Comparison of ENCODE assay signal across 19 cellular contexts in the genomic region with DNA sequence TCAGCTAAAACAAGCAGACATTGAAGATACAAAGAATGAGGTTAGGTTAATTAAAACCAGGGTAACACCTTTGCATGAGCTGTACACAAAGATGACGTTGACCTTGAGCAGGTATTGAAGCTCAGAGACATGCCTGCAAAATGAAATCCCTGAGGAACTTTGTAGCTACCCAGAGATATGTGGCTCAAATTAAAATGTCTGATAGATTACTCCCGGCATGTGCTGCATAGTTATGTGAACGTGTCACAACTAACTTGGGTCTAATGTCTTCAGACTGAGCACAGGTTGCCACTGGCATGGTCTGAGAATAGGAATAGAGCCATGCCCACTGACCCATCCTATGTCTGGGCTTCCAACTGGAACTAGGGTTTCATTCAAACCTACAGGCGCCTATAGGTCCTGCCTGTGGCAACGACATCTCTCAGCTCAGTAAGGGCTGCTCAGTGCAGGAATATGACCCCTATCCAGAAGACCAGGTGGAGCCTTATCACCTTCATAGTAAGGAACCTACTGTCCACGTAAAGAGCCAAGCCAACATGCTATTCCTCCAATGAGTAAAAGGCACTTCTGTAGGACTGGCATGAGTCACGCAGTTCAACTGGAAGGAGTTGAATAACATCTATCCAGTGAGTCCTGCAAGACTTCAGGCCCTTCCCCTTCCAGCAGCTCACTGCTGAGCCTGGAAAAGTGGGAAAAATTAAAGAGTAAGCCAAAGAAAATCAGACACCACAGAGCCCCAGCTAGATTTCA.
DNase-seq lines count a peak whose midpoint lies in the region; ATAC-seq and TF ChIP-seq lines count a peak whose summit lies in the region.
"Had no signal": no experiment of that assay in that cellular context is flagged by ENCODE, and none has a peak within 500 bp of the region (broad histone marks: within the 10 kb centered on the region; RNA-seq: fewer than 3 reads in every experiment).

No MANE protein-coding gene starts in this region.

- H3K36me3 Mint-ChIP-seq in activated CD4-positive, alpha-beta memory T cell treated with anti-CD3 and anti-CD28 coated beads for 36 hours: no peaks in the 10 kb centered on the region
- H3K36me3 Mint-ChIP-seq: CD8-positive, alpha-beta T cell had no signal

- CTCF ChIA-PET in mammary epithelial cell (lab: Charles Lee; ENCODE audit: low non-redundant PET): no interaction called here
- CTCF ChIA-PET in activated CD4-positive, alpha-beta memory T cell treated with anti-CD3 and anti-CD28 coated beads for 36 hours (lab: Charles Lee): no interaction called here

- H3K4me1 ChIP-seq in mammary epithelial cell (ENCODE audit: insufficient read depth, low read length): no peaks in the 10 kb centered on the region
- no peaks in the 10 kb centered on the region for H3K4me1 ChIP-seq in breast epithelium
- H3K4me1 ChIP-seq in liver (ENCODE audit: control insufficient read depth in 4 of 4, insufficient read depth in 4 of 4, low read length in 3 of 4): peaks cover 6 to 77% (median 43%) of the 10 kb centered on the region in 4 donors
- H3K4me1 ChIP-seq: A549, HAP-1 had no signal

- DNase-seq in mammary epithelial cell: peak; percentile 8
- no peak for DNase-seq in breast epithelium (ENCODE audit: low spot score in 2 of 2)
- DNase-seq in epithelial cell of esophagus (ENCODE audit: low read depth): peak; percentile 33
- DNase-seq in GM19240 (ENCODE audit: insufficient read length, low spot score): no peak
- DNase-seq in activated CD4-positive, alpha-beta memory T cell treated with anti-CD3 and anti-CD28 coated beads for 36 hours: no peak
- no peak for DNase-seq in AG08395 (ENCODE audit: low spot score)
- DNase-seq: Calu3; CD8-positive, alpha-beta T cell; GDM1; GM23248; KG1 had no signal

- H3K4me2 ChIP-seq in mammary epithelial cell (ENCODE audit: insufficient read depth, low read depth, low read length): no peak overlapping the region
- H3K4me2 ChIP-seq: A549, BLaER1 had no signal

- dilution Hi-C loops in mammary epithelial cell (cut with HindIII; ENCODE audit: low sequenced_read_pairs): no loop called here

- H2AFZ ChIP-seq in mammary epithelial cell (ENCODE audit: low read depth, low read length): no peak overlapping the region
- H2AFZ ChIP-seq: GM23248 had no signal

- in situ Hi-C loops in mammary epithelial cell (cut with MboI; ENCODE audit: low sequenced_read_pairs in 2 of 2): no loop called here

- intact Hi-C loops in mammary epithelial cell (cut with micrococcal nuclease): no loop called here
- intact Hi-C loops in breast epithelium (cut with DNase I; ENCODE audit: low total_unique reads): no loop called here
- intact Hi-C loops in activated CD4-positive, alpha-beta memory T cell treated with anti-CD3 and anti-CD28 coated beads for 36 hours (cut with micrococcal nuclease): no loop called here

- H3K9ac ChIP-seq in mammary epithelial cell (ENCODE audit: insufficient read depth, low read length): no peak overlapping the region
- H3K9ac ChIP-seq in liver (ENCODE audit: low read depth in 1 of 2, low read length in 2 of 2): no peak overlapping the region
- H3K9ac ChIP-seq: BLaER1, GM23248 had no signal

- TF ChIP-seq CTCF in mammary epithelial cell (conservative IDR thresholded peaks at IDR 0.05 in 1 of 2, IDR thresholded peaks at IDR 0.05 in 1 of 2; ENCODE audit: extremely low read depth in 1 of 2, insufficient read depth in 1 of 2, low read depth in 1 of 2, low read length in 2 of 2): no peak
- TF ChIP-seq CTCF in breast epithelium (IDR thresholded peaks at IDR 0.05): no peak
- TF ChIP-seq CTCF in epithelial cell of esophagus (IDR thresholded peaks at IDR 0.05; ENCODE audit: insufficient read depth, low read depth, low read length, missing control alignments): no peak
- TF ChIP-seq CTCF in liver (IDR thresholded peaks at IDR 0.05; ENCODE audit: low read depth, low read length, missing input control): no peak

- no peaks in the 10 kb centered on the region for H3K79me2 ChIP-seq in mammary epithelial cell (ENCODE audit: insufficient read depth, low read length)

- no peak for TF ChIP-seq POLR2A in breast epithelium (IDR thresholded peaks at IDR 0.05)

- H3K4me3 Mint-ChIP-seq in activated CD4-positive, alpha-beta memory T cell treated with anti-CD3 and anti-CD28 coated beads for 36 hours: no peak overlapping the region
- H3K4me3 Mint-ChIP-seq: CD8-positive, alpha-beta T cell; IgD-negative memory B cell had no signal

- no peak overlapping the region for H3K27ac Mint-ChIP-seq in activated CD4-positive, alpha-beta memory T cell treated with anti-CD3 and anti-CD28 coated beads for 36 hours
- H3K27ac Mint-ChIP-seq: CD8-positive, alpha-beta T cell had no signal

- H3K27me3 Mint-ChIP-seq in activated CD4-positive, alpha-beta memory T cell treated with anti-CD3 and anti-CD28 coated beads for 36 hours: peaks cover 6% of the 10 kb centered on the region

- no peak overlapping the region for H3K27ac ChIP-seq in mammary epithelial cell (ENCODE audit: insufficient read depth, low read depth, low read length)
- H3K27ac ChIP-seq in breast epithelium: no peak overlapping the region
- peak overlapping the region; percentile 55 to 65 for H3K27ac ChIP-seq in liver (ENCODE audit: low read depth in 1 of 2, low read length in 2 of 2)
- H3K27ac ChIP-seq: 22Rv1, A549, BLaER1, GM23248, HL-60 had no signal

- H3K4me3 ChIP-seq in mammary epithelial cell (replicated peaks in 1 of 3; ENCODE audit: insufficient read depth in 1 of 3, low read depth in 2 of 3, low read length in 3 of 3) (no peak overlapping the region), breast epithelium (no peak overlapping the region), epithelial cell of esophagus (ENCODE audit: low read length) (no peak overlapping the region), liver (ENCODE audit: low read depth in 1 of 3, low read length in 3 of 3) (no peak overlapping the region)
- H3K4me3 ChIP-seq: A549, BLaER1, GM23248, HAP-1 had no signal

- H3K27me3 ChIP-seq in mammary epithelial cell (ENCODE audit: insufficient read depth, low read length) (peaks cover 2% of the 10 kb centered on the region), breast epithelium (no peaks in the 10 kb centered on the region), liver (ENCODE audit: control insufficient read depth in 4 of 4, insufficient read depth in 4 of 4, low read length in 3 of 4) (no peaks in the 10 kb centered on the region)
- H3K27me3 ChIP-seq: BLaER1 had no signal

- no peaks in the 10 kb centered on the region for H4K20me1 ChIP-seq in mammary epithelial cell (ENCODE audit: insufficient read depth, low read length)
- H4K20me1 ChIP-seq: BLaER1 had no signal

- H3K36me3 ChIP-seq in mammary epithelial cell (ENCODE audit: insufficient read depth, low read length) (no peaks in the 10 kb centered on the region), breast epithelium (no peaks in the 10 kb centered on the region), liver (ENCODE audit: control insufficient read depth in 4 of 4, insufficient read depth in 3 of 4, low read depth in 1 of 4, low read length in 3 of 4) (peaks cover 0 to 7% (median 0%) of the 10 kb centered on the region in 4 donors)
- H3K36me3 ChIP-seq: BLaER1, HAP-1 had no signal

- no peak for ATAC-seq in HG03457 (IDR thresholded peaks at IDR 0.05; ENCODE audit: unreplicated experiment)
- ATAC-seq: A549; CD8-positive, alpha-beta T cell had no signal

- no peaks in the 10 kb centered on the region for H3K9me3 Mint-ChIP-seq in activated CD4-positive, alpha-beta memory T cell treated with anti-CD3 and anti-CD28 coated beads for 36 hours
- H3K9me3 Mint-ChIP-seq: CD8-positive, alpha-beta T cell; IgD-negative memory B cell had no signal

- no TSS peak for BruUV-seq in mammary epithelial cell (replicated peaks; lab: Mats Ljungman, UMichigan)

- no peaks in the 10 kb centered on the region for H3K4me1 Mint-ChIP-seq in activated CD4-positive, alpha-beta memory T cell treated with anti-CD3 and anti-CD28 coated beads for 36 hours (ENCODE audit: low read depth)
- H3K4me1 Mint-ChIP-seq: IgD-negative memory B cell had no signal

- WGBS in mammary epithelial cell (ENCODE audit: low coverage, missing lambda C conversion rate): 44% methylated on average over 7 of the region's 7 CpGs
- 63% methylated on average over 7 of the region's 7 CpGs for WGBS in liver

- POLR2A ChIA-PET in activated CD4-positive, alpha-beta memory T cell treated with anti-CD3 and anti-CD28 coated beads for 36 hours (lab: Charles Lee): no interaction called here

- TF ChIP-seq RAD21 in liver (IDR thresholded peaks at IDR 0.05): no peak

- no peaks in the 10 kb centered on the region for H3K9me3 ChIP-seq in mammary epithelial cell (replicated peaks; ENCODE audit: insufficient read depth, low read length)
- H3K9me3 ChIP-seq in breast epithelium: no peaks in the 10 kb centered on the region
- H3K9me3 ChIP-seq in liver (ENCODE audit: control insufficient read depth in 4 of 4, low read length in 3 of 4): no peaks in the 10 kb centered on the region
- H3K9me3 ChIP-seq: A549, BLaER1, HAP-1 had no signal

TF ChIP-seq in liver, 16 proteins besides CTCF, POLR2A, EP300 and RAD21 (continues in another document):
- TF ChIP-seq HNF4G (IDR thresholded peaks at IDR 0.05) (no peak), GABPA (IDR thresholded peaks at IDR 0.05 in 1 of 2, conservative IDR thresholded peaks at IDR 0.05 in 1 of 2) (no peak), NR2F2 (IDR thresholded peaks at IDR 0.05) (no peak)
- TF ChIP-seq, protein P1, sequence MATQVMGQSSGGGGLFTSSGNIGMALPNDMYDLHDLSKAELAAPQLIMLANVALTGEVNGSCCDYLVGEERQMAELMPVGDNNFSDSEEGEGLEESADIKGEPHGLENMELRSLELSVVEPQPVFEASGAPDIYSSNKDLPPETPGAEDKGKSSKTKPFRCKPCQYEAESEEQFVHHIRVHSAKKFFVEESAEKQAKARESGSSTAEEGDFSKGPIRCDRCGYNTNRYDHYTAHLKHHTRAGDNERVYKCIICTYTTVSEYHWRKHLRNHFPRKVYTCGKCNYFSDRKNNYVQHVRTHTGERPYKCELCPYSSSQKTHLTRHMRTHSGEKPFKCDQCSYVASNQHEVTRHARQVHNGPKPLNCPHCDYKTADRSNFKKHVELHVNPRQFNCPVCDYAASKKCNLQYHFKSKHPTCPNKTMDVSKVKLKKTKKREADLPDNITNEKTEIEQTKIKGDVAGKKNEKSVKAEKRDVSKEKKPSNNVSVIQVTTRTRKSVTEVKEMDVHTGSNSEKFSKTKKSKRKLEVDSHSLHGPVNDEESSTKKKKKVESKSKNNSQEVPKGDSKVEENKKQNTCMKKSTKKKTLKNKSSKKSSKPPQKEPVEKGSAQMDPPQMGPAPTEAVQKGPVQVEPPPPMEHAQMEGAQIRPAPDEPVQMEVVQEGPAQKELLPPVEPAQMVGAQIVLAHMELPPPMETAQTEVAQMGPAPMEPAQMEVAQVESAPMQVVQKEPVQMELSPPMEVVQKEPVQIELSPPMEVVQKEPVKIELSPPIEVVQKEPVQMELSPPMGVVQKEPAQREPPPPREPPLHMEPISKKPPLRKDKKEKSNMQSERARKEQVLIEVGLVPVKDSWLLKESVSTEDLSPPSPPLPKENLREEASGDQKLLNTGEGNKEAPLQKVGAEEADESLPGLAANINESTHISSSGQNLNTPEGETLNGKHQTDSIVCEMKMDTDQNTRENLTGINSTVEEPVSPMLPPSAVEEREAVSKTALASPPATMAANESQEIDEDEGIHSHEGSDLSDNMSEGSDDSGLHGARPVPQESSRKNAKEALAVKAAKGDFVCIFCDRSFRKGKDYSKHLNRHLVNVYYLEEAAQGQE (IDR thresholded peaks at IDR 0.05): no peak

Comparison
In these comparisons a context has a peak if more than half of its experiments do, and no peak if none do; other contexts are left out.
1. DNase-seq: peak in mammary epithelial cell (single experiment) and epithelial cell of esophagus (single experiment); none in breast epithelium (0 of 2), GM19240 (single experiment), activated CD4-positive, alpha-beta memory T cell treated with anti-CD3 and anti-CD28 coated beads for 36 hours (single experiment) and AG08395 (single experiment).
2. H3K27ac ChIP-seq: peak in liver (2 of 2); none in mammary epithelial cell (single experiment) and breast epithelium (0 of 2).